ENCODE assay signal across 1 cellular context in the genomic region with DNA sequence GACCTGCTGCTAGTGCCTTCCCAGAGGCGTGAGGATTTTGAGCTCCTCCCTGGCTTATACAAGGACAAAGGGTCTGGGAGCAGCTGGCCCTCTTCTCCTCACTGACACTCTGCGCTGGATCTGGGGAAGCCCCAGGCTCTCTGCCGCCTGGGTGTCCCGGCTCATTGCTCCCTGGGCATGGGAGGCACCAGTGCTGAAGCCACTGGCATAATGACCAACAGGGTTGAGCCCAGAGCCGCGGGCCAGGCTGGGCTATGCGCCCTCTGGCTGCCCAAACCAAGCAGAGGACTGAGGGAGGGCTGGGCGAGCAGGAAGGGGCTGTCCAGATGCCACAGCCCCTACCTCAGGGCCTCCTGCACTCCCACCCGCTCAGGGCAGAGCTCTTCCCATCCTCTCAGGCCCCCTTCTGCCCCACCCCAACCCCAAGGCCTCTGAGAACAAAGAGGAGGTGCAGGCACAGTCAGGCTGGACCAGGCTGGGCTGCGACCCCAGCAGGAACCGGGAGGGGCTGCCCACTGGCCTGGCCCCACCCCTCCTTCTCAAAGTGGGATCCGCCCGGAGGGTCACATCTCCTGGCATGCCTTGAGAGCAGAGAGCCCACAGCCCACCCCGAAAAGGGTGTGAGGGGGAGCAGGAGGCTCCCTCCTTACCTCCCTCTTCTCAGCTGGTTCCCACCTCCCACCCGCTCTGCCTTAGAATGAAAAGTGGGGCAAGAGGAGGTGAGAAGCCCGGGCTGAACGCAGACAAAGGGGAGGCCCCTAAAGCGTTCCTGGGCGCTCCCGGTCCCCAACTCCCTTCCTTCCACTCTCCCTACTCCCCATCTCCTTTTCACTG.
TF ChIP-seq lines count a peak whose summit lies in the region.

No MANE protein-coding gene starts in this region.

TF ChIP-seq in HCT116, 20 proteins besides CTCF, POLR2A, EP300 and RAD21 (continued from another document):
- TF ChIP-seq, protein P1, sequence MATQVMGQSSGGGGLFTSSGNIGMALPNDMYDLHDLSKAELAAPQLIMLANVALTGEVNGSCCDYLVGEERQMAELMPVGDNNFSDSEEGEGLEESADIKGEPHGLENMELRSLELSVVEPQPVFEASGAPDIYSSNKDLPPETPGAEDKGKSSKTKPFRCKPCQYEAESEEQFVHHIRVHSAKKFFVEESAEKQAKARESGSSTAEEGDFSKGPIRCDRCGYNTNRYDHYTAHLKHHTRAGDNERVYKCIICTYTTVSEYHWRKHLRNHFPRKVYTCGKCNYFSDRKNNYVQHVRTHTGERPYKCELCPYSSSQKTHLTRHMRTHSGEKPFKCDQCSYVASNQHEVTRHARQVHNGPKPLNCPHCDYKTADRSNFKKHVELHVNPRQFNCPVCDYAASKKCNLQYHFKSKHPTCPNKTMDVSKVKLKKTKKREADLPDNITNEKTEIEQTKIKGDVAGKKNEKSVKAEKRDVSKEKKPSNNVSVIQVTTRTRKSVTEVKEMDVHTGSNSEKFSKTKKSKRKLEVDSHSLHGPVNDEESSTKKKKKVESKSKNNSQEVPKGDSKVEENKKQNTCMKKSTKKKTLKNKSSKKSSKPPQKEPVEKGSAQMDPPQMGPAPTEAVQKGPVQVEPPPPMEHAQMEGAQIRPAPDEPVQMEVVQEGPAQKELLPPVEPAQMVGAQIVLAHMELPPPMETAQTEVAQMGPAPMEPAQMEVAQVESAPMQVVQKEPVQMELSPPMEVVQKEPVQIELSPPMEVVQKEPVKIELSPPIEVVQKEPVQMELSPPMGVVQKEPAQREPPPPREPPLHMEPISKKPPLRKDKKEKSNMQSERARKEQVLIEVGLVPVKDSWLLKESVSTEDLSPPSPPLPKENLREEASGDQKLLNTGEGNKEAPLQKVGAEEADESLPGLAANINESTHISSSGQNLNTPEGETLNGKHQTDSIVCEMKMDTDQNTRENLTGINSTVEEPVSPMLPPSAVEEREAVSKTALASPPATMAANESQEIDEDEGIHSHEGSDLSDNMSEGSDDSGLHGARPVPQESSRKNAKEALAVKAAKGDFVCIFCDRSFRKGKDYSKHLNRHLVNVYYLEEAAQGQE (IDR thresholded peaks at IDR 0.05; ENCODE audit: low read depth) = no peak
- TF ChIP-seq EZH2 (IDR thresholded peaks at IDR 0.05) (no peak), ELF1 (IDR thresholded peaks at IDR 0.05; ENCODE audit: borderline replicate concordance, low read depth) (no peak), SIN3A (IDR thresholded peaks at IDR 0.05; ENCODE audit: low read depth) (no peak), YY1 (IDR thresholded peaks at IDR 0.05; ENCODE audit: extremely low read depth, insufficient replicate concordance, low read depth, low read length) (no peak), FOSL1 (IDR thresholded peaks at IDR 0.05; ENCODE audit: low read depth) (no peak), ZNF274 (IDR thresholded peaks at IDR 0.05; ENCODE audit: low read depth, low read length) (no peak), EZH2phosphoT487 (IDR thresholded peaks at IDR 0.05; ENCODE audit: borderline replicate concordance) (no peak), POLR2AphosphoS5 (IDR thresholded peaks at IDR 0.05; ENCODE audit: low read depth, low read length) (no peak)
TF ChIP-seq in HCT116: peak in this region for 0.
